21 cellular contexts compared by ENCODE assay signal in genomic region chr4:75921910-75922309, GRCh38. TPM values are rescaled to one million over a fixed set of nuclear protein-coding genes. Genes with fewer than 3 reads are reported as not detected.
DNase-seq lines count a peak whose midpoint lies in the region; ATAC-seq and TF ChIP-seq lines count a peak whose summit lies in the region.
"Had no signal": no experiment of that assay in that cellular context is flagged by ENCODE, and none has a peak within 500 bp of the region (broad histone marks: within the 10 kb centered on the region; RNA-seq: fewer than 3 reads in every experiment).

No MANE protein-coding gene starts in this region.

- no peak overlapping the region for H4K8ac ChIP-seq in neuronal stem cell (ENCODE audit: low read depth, low read length)

- H3K4me1 ChIP-seq in colonic mucosa, result peaks cover 16% of the 10 kb centered on the region
- H3K4me1 ChIP-seq in neuronal stem cell (ENCODE audit: control insufficient read depth in 2 of 2, insufficient read depth in 1 of 2, low read depth in 1 of 2, low read length in 2 of 2), result peaks cover 1 to 3% of the 10 kb centered on the region in 2 donors
- H3K4me1 ChIP-seq in transverse colon, result peaks cover 4 to 50% (median 29%) of the 10 kb centered on the region in 4 donors
- H3K4me1 ChIP-seq: HAP-1 had no signal

- H3K4me2 ChIP-seq in neuronal stem cell (ENCODE audit: insufficient read depth, low read length, poor library complexity, severe bottlenecking), result no peak overlapping the region
- H3K4me2 ChIP-seq: GM23338 had no signal

- no peak overlapping the region for H2AK5ac ChIP-seq in neuronal stem cell (ENCODE audit: low read depth, low read length)

- no peaks in the 10 kb centered on the region for H3K79me1 ChIP-seq in neuronal stem cell (ENCODE audit: low read depth, low read length)

- intact Hi-C loops in colonic mucosa (cut with DNase I), result no loop called here
- intact Hi-C loops in left colon (cut with DNase I, micrococcal nuclease), result no loop called here
- intact Hi-C loops in transverse colon (cut with DNase I; ENCODE audit: low total_unique reads), result no loop called here

- H3K36me3 ChIP-seq in colonic mucosa, result no peaks in the 10 kb centered on the region
- H3K36me3 ChIP-seq in neuronal stem cell (replicated peaks in 1 of 2; ENCODE audit: control insufficient read depth in 2 of 2, insufficient read depth in 2 of 2, low read length in 2 of 2), result peaks cover 0 to 3% of the 10 kb centered on the region in 2 donors
- peaks cover 0 to 17% (median 0%) of the 10 kb centered on the region in 4 donors for H3K36me3 ChIP-seq in transverse colon

- no peak overlapping the region for H2BK15ac ChIP-seq in neuronal stem cell (ENCODE audit: low read length)

- CTCF ChIA-PET in GM10248 (lab: Yijun Ruan, JAX), result no interaction called here

- H3K27ac Mint-ChIP-seq in stimulated activated memory B cell treated with anti-CD40 and anti-IgM and Interleukin-4, amounts not matched to agents 10 μg/mL and 1 μg/mL and 100 μg/mL, for 72 hours, result no peak overlapping the region
- H3K27ac Mint-ChIP-seq: GM23338, HFFc6 had no signal

- no peaks in the 10 kb centered on the region for H3K27me3 ChIP-seq in colonic mucosa
- no peaks in the 10 kb centered on the region for H3K27me3 ChIP-seq in neuronal stem cell (ENCODE audit: control insufficient read depth in 3 of 3, insufficient read depth in 3 of 3, low read depth in 1 of 3, low read length in 3 of 3)
- H3K27me3 ChIP-seq in transverse colon, result no peaks in the 10 kb centered on the region

- peak overlapping the region; percentile 64 for H3K14ac ChIP-seq in neuronal stem cell (ENCODE audit: low read length)

- H3K4me3 Mint-ChIP-seq in stimulated activated memory B cell treated with anti-CD40 and anti-IgM and Interleukin-4, amounts not matched to agents 10 μg/mL and 1 μg/mL and 100 μg/mL, for 72 hours, result no peak overlapping the region
- H3K4me3 Mint-ChIP-seq: CD4-positive, CD25-positive, alpha-beta regulatory T cell; CD8-positive, alpha-beta T cell; GM23338; HFFc6 had no signal

- H3K18ac ChIP-seq in neuronal stem cell (ENCODE audit: low read length), result no peak overlapping the region

- TF ChIP-seq EP300 in transverse colon (IDR thresholded peaks at IDR 0.05; ENCODE audit: low read depth), result no peak

- peak overlapping the region; percentile 49 for H3K23ac ChIP-seq in neuronal stem cell (ENCODE audit: low read depth, low read length, poor library complexity)

- in situ Hi-C loops in transverse colon (cut with MboI; ENCODE audit: low pct_ligation_motif_present in 1 of 4, low pct_unique_long_range_greater_than_20kb in 1 of 4, low sequenced_read_pairs in 3 of 4), result no loop called here

- H2BK120ac ChIP-seq in neuronal stem cell (ENCODE audit: low read depth, low read length), result no peak overlapping the region

- no peaks in the 10 kb centered on the region for H3K9me3 Mint-ChIP-seq in stimulated activated memory B cell treated with anti-CD40 and anti-IgM and Interleukin-4, amounts not matched to agents 10 μg/mL and 1 μg/mL and 100 μg/mL, for 72 hours
- H3K9me3 Mint-ChIP-seq: CD4-positive, CD25-positive, alpha-beta regulatory T cell; CD8-positive, alpha-beta T cell; GM23338; HFFc6 had no signal

- H2AFZ ChIP-seq in neuronal stem cell (ENCODE audit: low read length), result no peak overlapping the region
- H2AFZ ChIP-seq: GM23338 had no signal

- H3K4ac ChIP-seq in neuronal stem cell (ENCODE audit: low read length), result no peak overlapping the region

- no peaks in the 10 kb centered on the region for H3K27me3 Mint-ChIP-seq in stimulated activated memory B cell treated with anti-CD40 and anti-IgM and Interleukin-4, amounts not matched to agents 10 μg/mL and 1 μg/mL and 100 μg/mL, for 72 hours
- H3K27me3 Mint-ChIP-seq: CD4-positive, CD25-positive, alpha-beta regulatory T cell had no signal

- H3K9me3 ChIP-seq in colonic mucosa (no peaks in the 10 kb centered on the region), neuronal stem cell (replicated peaks in 1 of 2; ENCODE audit: control insufficient read depth in 2 of 2, insufficient read depth in 1 of 2, low read depth in 1 of 2, low read length in 2 of 2) (peaks cover 0 to 2% of the 10 kb centered on the region in 2 donors), transverse colon (no peaks in the 10 kb centered on the region)
- H3K9me3 ChIP-seq: Caco-2, HAP-1 had no signal

- H3K4me3 ChIP-seq in colonic mucosa (no peak overlapping the region), neuronal stem cell (ENCODE audit: low read length in 2 of 2) (peak overlapping the region in 1 of 2 donors; percentile 31), transverse colon (no peak overlapping the region)
- H3K4me3 ChIP-seq: GM12878, GM23338, HAP-1 had no signal

- no peak overlapping the region for H2BK5ac ChIP-seq in neuronal stem cell (ENCODE audit: low read length)

- H3K9ac ChIP-seq in colonic mucosa (ENCODE audit: low read depth in 2 of 2, low read length in 2 of 2) (no peak overlapping the region), neuronal stem cell (ENCODE audit: low read depth, low read length, poor library complexity) (no peak overlapping the region)

- peak; percentile 74 for ATAC-seq in left colon
- no peak for ATAC-seq in stimulated activated memory B cell treated with anti-CD40 and anti-IgM and Interleukin-4, amounts not matched to agents 10 μg/mL and 1 μg/mL and 100 μg/mL, for 72 hours
- ATAC-seq: CD8-positive, alpha-beta T cell; GM12878; GM23338 had no signal

- no peak for TF ChIP-seq CTCF in colonic mucosa (IDR thresholded peaks at IDR 0.05)
- no peak for TF ChIP-seq CTCF in transverse colon (IDR thresholded peaks at IDR 0.05)
- no peak for TF ChIP-seq CTCF in GM10248 (IDR thresholded peaks at IDR 0.05; ENCODE audit: control extremely low read depth, extremely low read depth, low read depth, missing control alignments)

- H3K36me3 Mint-ChIP-seq in stimulated activated memory B cell treated with anti-CD40 and anti-IgM and Interleukin-4, amounts not matched to agents 10 μg/mL and 1 μg/mL and 100 μg/mL, for 72 hours, result peaks cover 56% of the 10 kb centered on the region

- WGBS in neuronal stem cell (ENCODE audit: extremely low coverage in 2 of 2, insufficient read length in 2 of 2, insufficient replicate concordance in 1 of 2), 2 donors, result no CpG with 5 or more reads among the region's 2 CpGs
- 53 to 67% methylated on average over 1 to 2 of the region's 2 CpGs for WGBS in transverse colon (ENCODE audit: low coverage in 1 of 2), 2 donors

- H2BK12ac ChIP-seq in neuronal stem cell (ENCODE audit: low read length), result no peak overlapping the region

- no peak for TF ChIP-seq POLR2A in transverse colon (IDR thresholded peaks at IDR 0.05)

- H3K4me1 Mint-ChIP-seq in stimulated activated memory B cell treated with anti-CD40 and anti-IgM and Interleukin-4, amounts not matched to agents 10 μg/mL and 1 μg/mL and 100 μg/mL, for 72 hours, result no peaks in the 10 kb centered on the region

- H3K27ac ChIP-seq in colonic mucosa (peak overlapping the region; percentile 84), neuronal stem cell (replicated peaks; ENCODE audit: low read length) (no peak overlapping the region), transverse colon (peak overlapping the region; percentile 70 to 82 (median 80))

- H4K91ac ChIP-seq in neuronal stem cell (ENCODE audit: low read depth, low read length, poor library complexity), result no peak overlapping the region

- DNase-seq in colonic mucosa, result peak; percentile 41
- DNase-seq in left colon, result no peak
- no peak for DNase-seq in neuronal stem cell (ENCODE audit: low spot score)
- DNase-seq in transverse colon, result peak; percentile 47
- no peak for DNase-seq in GM10248 (ENCODE audit: extremely low spot score)
- no peak for DNase-seq in NOMO-1 treated with dmso at 0.1 percent for 144 hours (lab: John Stamatoyannopoulos, UW; ENCODE audit: unreplicated experiment)
- no peak for DNase-seq in HuH-7.5 (ENCODE audit: low spot score)
- DNase-seq: C1 segment of cervical spinal cord; Caco-2; CD4-positive, CD25-positive, alpha-beta regulatory T cell; CD8-positive, alpha-beta T cell; DMS153; DND-41; HFFc6 had no signal

- POLR2A ChIA-PET in GM10248 (lab: Yijun Ruan, JAX), result no interaction called here

RNA-seq across cellular contexts. Expression of gene NAAA, which starts 18.9 kb away (rescaled TPM):
- total RNA-seq in colonic mucosa (100 to 1,000 TPM in 1 of 2 donors, 10 to 100 TPM in 1; 79.3 to 141 TPM), left colon (100 to 1,000 TPM; 154 to 156 TPM), transverse colon (100 to 1,000 TPM; 219 to 603 (median 461) TPM)
- 1.7 TPM for polyA plus RNA-seq in neuronal stem cell (2013, experiment 1 of 2)
- polyA plus RNA-seq in neuronal stem cell (2013, experiment 2 of 2), result 1.5 TPM

RNA-seq across cellular contexts. Expression of gene PPEF2, which starts 19.7 kb away (rescaled TPM):
- total RNA-seq in colonic mucosa, result not detected
- not detected for total RNA-seq in left colon
- 0.03 TPM for polyA plus RNA-seq in neuronal stem cell (2013, experiment 1 of 2)
- 0.03 TPM for polyA plus RNA-seq in neuronal stem cell (2013, experiment 2 of 2)
- under 1 TPM in 1 of 4 donors, not detected in 3; 0.32 TPM for total RNA-seq in transverse colon
- total RNA-seq: A172; A673; Caco-2; CD4-positive, CD25-positive, alpha-beta regulatory T cell; GM12878; GM23338; HFFc6 had no signal
- polyA plus RNA-seq: BJ; CD4-positive, CD25-positive, alpha-beta regulatory T cell; GM12878; GM23338 had no signal

Comparison
In these comparisons a context has a peak if more than half of its experiments do, and no peak if none do; other contexts are left out.
1. DNase-seq: peak in colonic mucosa (single experiment) and transverse colon (single experiment); none in left colon (0 of 2), neuronal stem cell (single experiment), GM10248 (single experiment), NOMO-1 treated with dmso at 0.1 percent for 144 hours (single experiment) and HuH-7.5 (single experiment).